In genomic region chrX:131477498-131477897, GRCh38 we compare ENCODE assay signal across 17 cellular contexts.
"Had no signal": no experiment of that assay in that cellular context is flagged by ENCODE, and none has a peak within 500 bp of the region (broad histone marks: within the 10 kb centered on the region; RNA-seq: fewer than 3 reads in every experiment).

No MANE protein-coding gene starts in this region.

- H3K27ac ChIP-seq: prostate gland, right atrium auricular region, tibial artery had no signal

- H3K4me1 ChIP-seq: prostate gland, right atrium auricular region, tibial artery had no signal

- H3K36me3 ChIP-seq: prostate gland, right atrium auricular region, tibial artery had no signal

- H3K27me3 ChIP-seq: right atrium auricular region, tibial artery had no signal

- H3K9me3 ChIP-seq: prostate gland, right atrium auricular region had no signal

- DNase-seq: activated B cell treated with CpG ODN at 0.5 μM for 24 hours; activated CD4-positive, alpha-beta memory T cell treated with anti-CD3 and anti-CD28 coated beads for 36 hours; activated CD4-positive, alpha-beta T cell treated with anti-CD3 and anti-CD28 coated beads for 4 hours; activated naive CD8-positive, alpha-beta T cell treated with anti-CD3 and anti-CD28 coated beads for 36 hours; amniotic stem cell; effector memory CD8-positive, alpha-beta T cell; foreskin fibroblast; immature natural killer cell; left ventricle myocardium superior; naive B cell; stimulated activated CD4-positive, alpha-beta T cell treated with anti-CD3 and anti-CD28 coated beads, Interleukin-12 subunit alpha, Interleukin-12 subunit beta, amount 100 ng/mL, for 4 hours; stimulated activated CD4-positive, alpha-beta T cell treated with anti-CD3 and anti-CD28 coated beads, Interleukin-1b, Interleukin-23, amount 100 ng/mL, for 48 hours; stimulated activated naive CD4-positive, alpha-beta T cell treated with Interleukin-2 at 50 U/mL for 16 hours; substantia nigra; tibial artery had no signal

- H3K4me3 ChIP-seq: prostate gland, right atrium auricular region, tibial artery had no signal
